1 cellular context compared by ENCODE assay signal in genomic region chr1:229210844-229211243, GRCh38.
TF ChIP-seq lines count a peak whose summit lies in the region.

No MANE protein-coding gene starts in this region.

TF ChIP-seq in IMR-90, 13 proteins besides CTCF, POLR2A, EP300 and RAD21 (continued from another document):
- no peak for TF ChIP-seq ELK1 (IDR thresholded peaks at IDR 0.05; ENCODE audit: borderline replicate concordance, low read depth, low read length)
- TF ChIP-seq MXI1 (IDR thresholded peaks at IDR 0.05; ENCODE audit: borderline replicate concordance, low read depth, low read length), result no peak
- no peak for TF ChIP-seq RFX5 (IDR thresholded peaks at IDR 0.05; ENCODE audit: low read depth, low read length)
- TF ChIP-seq RCOR1 (IDR thresholded peaks at IDR 0.05; ENCODE audit: insufficient replicate concordance, low read length), result no peak
- no peak for TF ChIP-seq BHLHE40 (IDR thresholded peaks at IDR 0.05; ENCODE audit: low read depth, low read length)
- TF ChIP-seq CEBPB (IDR thresholded peaks at IDR 0.05; ENCODE audit: low read depth, low read length), result no peak
- no peak for TF ChIP-seq NFE2L2 (IDR thresholded peaks at IDR 0.05; ENCODE audit: low read depth, low read length)
- no peak for TF ChIP-seq MAFK (IDR thresholded peaks at IDR 0.05; ENCODE audit: low read depth, low read length)
